22 cellular contexts compared by ENCODE assay signal in genomic region chr15:32843211-32843907, GRCh38.
DNase-seq lines count a peak whose midpoint lies in the region; ATAC-seq, FAIRE-seq and TF ChIP-seq lines count a peak whose summit lies in the region.
"Had no signal": no experiment of that assay in that cellular context is flagged by ENCODE, and none has a peak within 500 bp of the region (broad histone marks: within the 10 kb centered on the region; RNA-seq: fewer than 3 reads in every experiment).

No MANE protein-coding gene starts in this region.

- intact Hi-C loops in A673 (cut with micrococcal nuclease; ENCODE audit: unreplicated experiment) = loop anchor here (5.0 kb wide), 1 partner anchor 94 kb away; no protein-coding TSS in a partner anchor

- POLR2A ChIA-PET in A673 (lab: Charles Lee; ENCODE audit: low non-redundant PET) = interaction anchor here (1.3 kb wide), 1 partner anchor 25 kb away, joined by 18 read pairs; no protein-coding TSS in a partner anchor

- no peaks in the 10 kb centered on the region for H3K9me2 ChIP-seq in GM23248 (ENCODE audit: insufficient read depth)

- no peak overlapping the region for H3K4me3 ChIP-seq in A673 (ENCODE audit: low read depth, low read length, poor library complexity, severe bottlenecking)
- H3K4me3 ChIP-seq in GM23248 = peak overlapping the region; percentile 35
- no peak overlapping the region for H3K4me3 ChIP-seq in fibroblast of lung (replicated peaks in 1 of 4; ENCODE audit: control extremely low read depth in 1 of 4, insufficient read depth in 1 of 4, low read depth in 3 of 4, low read length in 4 of 4)
- H3K4me3 ChIP-seq: A549, adrenal gland, breast epithelium, gastroesophageal sphincter, GM23338, stomach had no signal

- H4K20me1 ChIP-seq in GM23248 (ENCODE audit: insufficient read depth) (no peaks in the 10 kb centered on the region), fibroblast of lung (ENCODE audit: control insufficient read depth, extremely low read depth, insufficient read depth, low read length) (no peaks in the 10 kb centered on the region)

- H3K27ac ChIP-seq in A673 (ENCODE audit: low read depth, low read length, poor library complexity, severe bottlenecking) (no peak overlapping the region), GM23248 (peak overlapping the region; percentile 97), fibroblast of lung (ENCODE audit: insufficient read depth, low read length) (peak overlapping the region; percentile 31)
- H3K27ac ChIP-seq: adrenal gland, breast epithelium, gastroesophageal sphincter, stomach had no signal

- TF ChIP-seq CTCF in A673 (conservative IDR thresholded peaks at IDR 0.05; ENCODE audit: low read depth, low read length) = no peak
- TF ChIP-seq CTCF in fibroblast of lung (conservative IDR thresholded peaks at IDR 0.05 in 1 of 2, IDR thresholded peaks at IDR 0.05 in 1 of 2; ENCODE audit: low read depth in 1 of 2, low read length in 2 of 2) = no peak

- H3K9ac ChIP-seq in GM23248 (peak overlapping the region; percentile 77), fibroblast of lung (ENCODE audit: insufficient read depth, low read length) (no peak overlapping the region)

- no peak for ATAC-seq in HG03354 (IDR thresholded peaks at IDR 0.05; ENCODE audit: poor library complexity, severe bottlenecking, unreplicated experiment)
- no peak for ATAC-seq in HG02798 (IDR thresholded peaks at IDR 0.05; ENCODE audit: poor library complexity, unreplicated experiment)
- ATAC-seq: activated CD8-positive, alpha-beta memory T cell treated with anti-CD3 and anti-CD28 coated beads, Interleukin-2, amount 10 ng/mL, durations not matched to agents 7 days and 5 days; CD8-positive, alpha-beta T cell; gastroesophageal sphincter; left cardiac atrium; natural killer cell treated with Interleukin-12 subunit alpha and Interleukin-12 subunit beta and Interleukin-15 and Interleukin-18, amount 100 ng/mL, for 72 hours; Right ventricle myocardium inferior had no signal

- no peaks in the 10 kb centered on the region for H3K36me3 ChIP-seq in A673 (ENCODE audit: insufficient read depth, low read length, poor library complexity, severe bottlenecking)
- no peaks in the 10 kb centered on the region for H3K36me3 ChIP-seq in GM23248 (ENCODE audit: low read depth)
- H3K36me3 ChIP-seq in fibroblast of lung (ENCODE audit: control insufficient read depth, insufficient read depth, low read length) = no peaks in the 10 kb centered on the region
- H3K36me3 ChIP-seq: adrenal gland, breast epithelium, gastroesophageal sphincter, stomach had no signal

- no peaks in the 10 kb centered on the region for H3K9me3 ChIP-seq in A673 (ENCODE audit: low read depth, low read length, poor library complexity, severe bottlenecking)
- H3K9me3 ChIP-seq in GM23248 (ENCODE audit: low read depth) = no peaks in the 10 kb centered on the region
- H3K9me3 ChIP-seq in fibroblast of lung (ENCODE audit: control insufficient read depth, insufficient read depth, low read depth, low read length) = no peaks in the 10 kb centered on the region
- H3K9me3 ChIP-seq: adrenal gland, breast epithelium, gastroesophageal sphincter, stomach had no signal

- in situ Hi-C loops in GM23248 (cut with MboI) = loop anchor here (25.0 kb wide), 1 partner anchor 181 kb away; no protein-coding TSS in a partner anchor

- WGBS in GM23248 (ENCODE audit: low coverage in 1 of 2, low lambda C conversion rate in 2 of 2, missing lambda C conversion rate in 2 of 2), 2 experiments = 1 to 4% methylated on average over 8 of the region's 8 CpGs

- CTCF ChIA-PET in A673 (lab: Charles Lee) = interaction anchor here (0.5 to 3.0 kb wide), 7 partner anchors 11 to 678 kb away, joined by 3 to 41 read pairs (median 3); no protein-coding TSS in a partner anchor

- peaks cover 67% of the 10 kb centered on the region for H3F3A ChIP-seq in GM23248 (ENCODE audit: insufficient read depth)

- H3K79me2 ChIP-seq in GM23248 (ENCODE audit: insufficient read depth) (peaks cover 23% of the 10 kb centered on the region), fibroblast of lung (ENCODE audit: control insufficient read depth, insufficient read depth, low read length) (peaks cover 17% of the 10 kb centered on the region)

- H3K4me1 ChIP-seq in A673 (ENCODE audit: insufficient read depth, low read length, poor library complexity, severe bottlenecking) (peaks cover 6% of the 10 kb centered on the region), GM23248 (ENCODE audit: insufficient read depth) (peaks cover 57% of the 10 kb centered on the region), fibroblast of lung (ENCODE audit: control insufficient read depth, extremely low read depth, insufficient read depth, low read length) (peaks cover 12% of the 10 kb centered on the region)
- H3K4me1 ChIP-seq: adrenal gland, breast epithelium had no signal

- no peak for TF ChIP-seq POLR2A in H54 (IDR thresholded peaks at IDR 0.05; ENCODE audit: low read depth, low read length)

- DNase-seq in A673 (ENCODE audit: low spot score) = peak; percentile 84
- peak; percentile 87 for DNase-seq in GM23248
- peak; percentile 38 to 84 for DNase-seq in NCI-H2081 (lab: John Stamatoyannopoulos, UW)
- DNase-seq in fibroblast of lung (ENCODE audit: low read depth in 2 of 2) = no peak
- no peak for DNase-seq in activated T-cell treated with anti-CD3 and anti-CD28 coated beads, Interleukin-2, amount 50 U/mL, for 48 hours
- DNase-seq in H54 (ENCODE audit: insufficient read length, low spot score) = no peak
- DNase-seq: activated CD4-positive, alpha-beta T cell treated with anti-CD3 and anti-CD28 coated beads for 48 hours; activated CD8-positive, alpha-beta memory T cell treated with anti-CD3 and anti-CD28 coated beads, Interleukin-2, amount 10 ng/mL, durations not matched to agents 7 days and 5 days; adrenal gland; CD8-positive, alpha-beta T cell; left cardiac atrium; NCI-H187 treated with DMSO at 0.1 percent for 48 hours; stomach had no signal

- BruUV-seq in A673 (replicated peaks; lab: Mats Ljungman, UMichigan) = no TSS peak

- H3K27me3 ChIP-seq in A673 (replicated peaks; ENCODE audit: insufficient read depth, low read depth, low read length, poor library complexity) = peaks cover 14% of the 10 kb centered on the region
- H3K27me3 ChIP-seq in GM23248 (replicated peaks; ENCODE audit: insufficient read depth) = no peaks in the 10 kb centered on the region
- no peaks in the 10 kb centered on the region for H3K27me3 ChIP-seq in fibroblast of lung (ENCODE audit: control insufficient read depth, insufficient read depth, low read length)
- H3K27me3 ChIP-seq: adrenal gland, breast epithelium, gastroesophageal sphincter, stomach had no signal

- FAIRE-seq in H54 (lab: Jason Lieb, UNC) = no peak
- FAIRE-seq: HTR-8/SVneo had no signal

- H3K4me2 ChIP-seq in GM23248 (ENCODE audit: unreplicated experiment) (peak overlapping the region; percentile 61), fibroblast of lung (ENCODE audit: extremely low read depth, insufficient read depth, low read length) (no peak overlapping the region)
- H3K4me2 ChIP-seq: A549, GM23338 had no signal

- H2AFZ ChIP-seq in GM23248 (no peak overlapping the region), fibroblast of lung (ENCODE audit: low read length) (no peak overlapping the region)
- H2AFZ ChIP-seq: GM23338 had no signal

Comparison
In these comparisons a context has a peak if more than half of its experiments do, and no peak if none do; other contexts are left out.
1. DNase-seq: peak in A673 (single experiment), GM23248 (single experiment) and NCI-H2081 (2 of 2); none in fibroblast of lung (0 of 2), activated T-cell treated with anti-CD3 and anti-CD28 coated beads, Interleukin-2, amount 50 U/mL, for 48 hours (0 of 2) and H54 (single experiment).